Comparison of ENCODE assay signal across 8 cellular contexts in genomic region chrX:8738588-8739189, GRCh38. TPM values are rescaled to one million over a fixed set of nuclear protein-coding genes. Genes with fewer than 3 reads are reported as not detected.
DNase-seq lines count a peak whose midpoint lies in the region; ATAC-seq and TF ChIP-seq lines count a peak whose summit lies in the region.

No MANE protein-coding gene starts in this region.

- POLR2A ChIA-PET in BJ (lab: Charles Lee) = no interaction called here

- H3K9me3 ChIP-seq in ascending aorta = no peaks in the 10 kb centered on the region
- no peaks in the 10 kb centered on the region for H3K9me3 ChIP-seq in upper lobe of left lung

- no peak for TF ChIP-seq POLR2A in upper lobe of left lung (IDR thresholded peaks at IDR 0.05)

- 2 to 4% methylated on average over 7 of the region's 7 CpGs for WGBS in upper lobe of left lung, 2 donors

- H3K27ac ChIP-seq in ascending aorta (no peak overlapping the region), upper lobe of left lung (no peak overlapping the region)

- intact Hi-C loops in ascending aorta (cut with DNase I) = loop anchor here (5.0 kb wide), 1 partner anchor 556 kb away; no protein-coding TSS in a partner anchor

- H3K36me3 ChIP-seq in BJ (ENCODE audit: control insufficient read depth, insufficient read depth, low read length) (no peaks in the 10 kb centered on the region), ascending aorta (no peaks in the 10 kb centered on the region), upper lobe of left lung (no peaks in the 10 kb centered on the region)

- peak; percentile 46 for ATAC-seq in GM18861 (IDR thresholded peaks at IDR 0.05; ENCODE audit: unreplicated experiment)
- ATAC-seq in upper lobe of left lung (ENCODE audit: low FRiP score in 2 of 2) = no peak
- no peak for ATAC-seq in GM21423 (IDR thresholded peaks at IDR 0.05; ENCODE audit: unreplicated experiment)
- ATAC-seq in HG03039 (IDR thresholded peaks at IDR 0.05; ENCODE audit: unreplicated experiment) = no peak

- CTCF ChIA-PET in BJ (lab: Yijun Ruan, JAX) = interaction anchor here (0.7 to 3.1 kb wide), 18 partner anchors 9 to 755 kb away, joined by 3 to 17 read pairs (median 5); no protein-coding TSS in a partner anchor

- H3K4me1 ChIP-seq in ascending aorta (no peaks in the 10 kb centered on the region), upper lobe of left lung (no peaks in the 10 kb centered on the region)

- DNase-seq in BJ (ENCODE audit: low read depth) = no peak
- DNase-seq in NCI-H460 (ENCODE audit: extremely low read depth, low read depth) = peak; percentile 33
- no peak for DNase-seq in ascending aorta (ENCODE audit: low spot score in 2 of 2)
- DNase-seq in kidney tubule cell (ENCODE audit: low spot score) = peak; percentile 58
- DNase-seq in upper lobe of left lung = peak in 1 of 2 donors; percentile 36

- no peak overlapping the region for H3K4me3 ChIP-seq in BJ (ENCODE audit: low read depth, low read length)
- no peak overlapping the region for H3K4me3 ChIP-seq in ascending aorta
- H3K4me3 ChIP-seq in upper lobe of left lung = no peak overlapping the region

- H3K27me3 ChIP-seq in BJ (ENCODE audit: control insufficient read depth, insufficient read depth, low read length) (peaks cover 2% of the 10 kb centered on the region; the same call in 1 of the 2 replicates), ascending aorta (peaks cover 4% of the 10 kb centered on the region), upper lobe of left lung (no peaks in the 10 kb centered on the region)

- TF ChIP-seq CTCF in BJ (IDR thresholded peaks at IDR 0.05; ENCODE audit: insufficient read depth, low read depth, low read length) = peak; percentile 50
- peak; percentile 17 to 60 (median 48) for TF ChIP-seq CTCF in ascending aorta (IDR thresholded peaks at IDR 0.05)
- peak in 5 of 6 experiments; percentile 44 to 70 (median 53) for TF ChIP-seq CTCF in upper lobe of left lung (IDR thresholded peaks at IDR 0.05)

- TF ChIP-seq EP300 in upper lobe of left lung (IDR thresholded peaks at IDR 0.05) = no peak

RNA-seq across cellular contexts. Expression of gene ANOS1, which starts 6.8 kb away (rescaled TPM):
- 0.74 and 0.89 TPM in 2 replicates for polyA plus RNA-seq in BJ (2011; rRNA removed)
- polyA minus RNA-seq in BJ (2011; rRNA and poly(A)+ RNA removed) = 0.43 and 0.51 TPM in 2 replicates
- not detected in 2 replicates for total RNA-seq in NCI-H460 (2014; rRNA removed; shearing (Covaris generic))
- not detected in 2 replicates for polyA plus RNA-seq in NCI-H460 (2014; cell fraction: nucleus; rRNA removed)
- total RNA-seq in ascending aorta (1.7 TPM), upper lobe of left lung (100 to 1,000 TPM in 1 of 6 donors, 10 to 100 TPM in 5; 16.8 to 118 (median 66.6) TPM)

Comparison
In these comparisons a context has a peak if more than half of its experiments do, and no peak if none do; other contexts are left out.
1. DNase-seq: peak in NCI-H460 (single experiment) and kidney tubule cell (single experiment); none in BJ (single experiment) and ascending aorta (0 of 2).
2. Peak in every context shown above with its lines, with median percentiles within 50 percentile points of each other: CTCF ChIP-seq.